Comparison of ENCODE assay signal across 1 cellular context in genomic region chr5:93382188-93382587, GRCh38.
TF ChIP-seq lines count a peak whose summit lies in the region.

No MANE protein-coding gene starts in this region.

TF ChIP-seq in GM23338, 12 proteins besides CTCF, POLR2A, EP300 and RAD21 (continued from another document):
- TF ChIP-seq ZNF462 (CRISPR knock-in tag; IDR thresholded peaks at IDR 0.05) (no peak), ZNF331 (CRISPR knock-in tag; IDR thresholded peaks at IDR 0.05; ENCODE audit: low read depth) (no peak), NANOG (IDR thresholded peaks at IDR 0.05; ENCODE audit: borderline replicate concordance) (no peak), JUNB (IDR thresholded peaks at IDR 0.05; ENCODE audit: unreplicated experiment) (no peak), ETS1 (IDR thresholded peaks at IDR 0.05) (no peak), EZH2phosphoT487 (IDR thresholded peaks at IDR 0.05; ENCODE audit: unreplicated experiment) (no peak)
